1 cellular context compared by ENCODE assay signal in the genomic region with DNA sequence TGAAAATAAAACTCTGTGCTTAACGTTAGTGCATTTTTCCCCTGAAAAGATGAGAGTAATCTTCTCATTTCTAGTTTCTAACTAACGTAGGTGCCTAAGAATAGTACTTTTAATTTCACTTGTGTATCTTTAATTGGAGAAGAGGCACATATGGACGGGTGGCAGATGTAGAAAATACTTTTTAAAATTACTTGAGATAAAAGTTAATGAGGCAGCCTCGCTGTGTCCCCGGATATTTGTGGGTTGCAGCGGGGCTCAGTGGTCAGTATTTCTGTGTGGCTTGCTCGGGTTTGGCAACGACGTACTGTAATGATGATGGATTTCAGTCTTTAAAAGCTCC.
TF ChIP-seq lines count a peak whose summit lies in the region.

No MANE protein-coding gene starts in this region.

TF ChIP-seq in H1, 55 proteins besides CTCF, POLR2A, EP300 and RAD21 (continued from another document):
- 0 out of 2 replicates have a peak, but pooled peaks have one; percentile 81 for TF ChIP-seq CBX8 (IDR thresholded peaks at IDR 0.05; ENCODE audit: borderline replicate concordance, low read depth, low read length)
